In genomic region chr2:151776367-151776766, GRCh38 we compare ENCODE assay signal across 1 cellular context.
TF ChIP-seq lines count a peak whose summit lies in the region.

No MANE protein-coding gene starts in this region.

TF ChIP-seq in K562, 482 proteins besides CTCF, POLR2A, EP300 and RAD21 (continues in another document):
- TF ChIP-seq ZNF780A (CRISPR knock-in tag; IDR thresholded peaks at IDR 0.05) (no peak), MEF2D (tag; conservative IDR thresholded peaks at IDR 0.05; ENCODE audit: low read depth) (no peak), MYNN (IDR thresholded peaks at IDR 0.05) (no peak), MYNN (CRISPR knock-in tag; IDR thresholded peaks at IDR 0.05) (no peak), KAT7 (CRISPR knock-in tag; IDR thresholded peaks at IDR 0.05; ENCODE audit: borderline replicate concordance) (no peak), L3MBTL2 (IDR thresholded peaks at IDR 0.05) (0 out of 2 replicates have a peak, but pooled peaks have one; percentile 7), ZEB2 (IDR thresholded peaks at IDR 0.05) (peak; percentile 74; the same call in 1 of the 2 replicates), DDX20 (tag; IDR thresholded peaks at IDR 0.05; ENCODE audit: low read depth) (no peak), ZNF583 (CRISPR knock-in tag; IDR thresholded peaks at IDR 0.05) (no peak), ETV6 (IDR thresholded peaks at IDR 0.05; ENCODE audit: borderline replicate concordance in 1 of 2, low read depth in 2 of 2, low read length in 1 of 2) (no peak), ETV6 (CRISPR knock-in tag; IDR thresholded peaks at IDR 0.05; ENCODE audit: borderline replicate concordance) (no peak), PHF8 (IDR thresholded peaks at IDR 0.05; ENCODE audit: borderline replicate concordance, low read length) (no peak), HLTF (IDR thresholded peaks at IDR 0.05) (no peak), ZNF589 (CRISPR knock-in tag; IDR thresholded peaks at IDR 0.05; ENCODE audit: low read depth) (no peak), MCM2 (IDR thresholded peaks at IDR 0.05; ENCODE audit: low read depth) (no peak), ARHGAP35 (IDR thresholded peaks at IDR 0.05; ENCODE audit: partially characterized antibody) (no peak), SRF (CRISPR knock-in tag; IDR thresholded peaks at IDR 0.05) (peak in 1 of 2 experiments; percentile 70; a peak in 1 of 4 replicates), ARID1B (IDR thresholded peaks at IDR 0.05) (peak; percentile 69), STAT6 (CRISPR knock-in tag; IDR thresholded peaks at IDR 0.05) (no peak), RBM34 (IDR thresholded peaks at IDR 0.05; ENCODE audit: borderline replicate concordance, insufficient read depth, low read length) (no peak), KDM1A (IDR thresholded peaks at IDR 0.05) (0 out of 4 replicates have a peak, but pooled peaks of 1 of the 2 experiments have one; percentile 38), ZNF76 (CRISPR knock-in tag; IDR thresholded peaks at IDR 0.05; ENCODE audit: borderline replicate concordance) (no peak), ARID2 (IDR thresholded peaks at IDR 0.05) (no peak), CBFA2T3 (IDR thresholded peaks at IDR 0.05) (peak; percentile 73), CBX5 (IDR thresholded peaks at IDR 0.05; ENCODE audit: borderline replicate concordance, low read depth) (no peak), THRA (IDR thresholded peaks at IDR 0.05) (no peak), PURB (CRISPR knock-in tag; IDR thresholded peaks at IDR 0.05; ENCODE audit: low read depth) (no peak), CC2D1A (IDR thresholded peaks at IDR 0.05) (no peak), BDP1 (IDR thresholded peaks at IDR 0.05; ENCODE audit: insufficient read depth, insufficient read length) (no peak), TCF3 (CRISPR knock-in tag; IDR thresholded peaks at IDR 0.05) (peak; percentile 61), ZNF79 (CRISPR knock-in tag; IDR thresholded peaks at IDR 0.05; ENCODE audit: low read depth) (no peak), CHD2 (IDR thresholded peaks at IDR 0.05; ENCODE audit: low read depth, low read length) (no peak), NEUROD1 (IDR thresholded peaks at IDR 0.05; ENCODE audit: borderline replicate concordance, low read depth, low read length, partially characterized antibody) (no peak), CBX3 (IDR thresholded peaks at IDR 0.05; ENCODE audit: borderline replicate concordance in 1 of 2, low read length in 2 of 2) (no peak), PKNOX1 (IDR thresholded peaks at IDR 0.05) (peak; percentile 64; the same call in 1 of the 2 replicates), CEBPB (tag; IDR thresholded peaks at IDR 0.05) (no peak), KDM2B (CRISPR knock-in tag; IDR thresholded peaks at IDR 0.05) (no peak), DPF2 (IDR thresholded peaks at IDR 0.05) (peak; percentile 41; the same call in 1 of the 2 replicates), IFI16 (CRISPR knock-in tag; IDR thresholded peaks at IDR 0.05) (no peak), CHD4 (IDR thresholded peaks at IDR 0.05; ENCODE audit: insufficient read depth, insufficient replicate concordance, low read depth, low read length, poor library complexity, severe bottlenecking) (no peak), SOX6 (IDR thresholded peaks at IDR 0.05) (0 out of 2 replicates have a peak, but pooled peaks have one; percentile 33), MEF2A (IDR thresholded peaks at IDR 0.05; ENCODE audit: control insufficient read depth, low read depth, low read length) (no peak), RAD51 (IDR thresholded peaks at IDR 0.05; ENCODE audit: borderline replicate concordance, low read depth) (no peak), ZNF3 (CRISPR knock-in tag; IDR thresholded peaks at IDR 0.05) (no peak), MCM5 (IDR thresholded peaks at IDR 0.05; ENCODE audit: low read depth) (no peak), SMARCB1 (IDR thresholded peaks at IDR 0.05; ENCODE audit: insufficient read length, low read depth) (no peak), NR3C1 (CRISPR knock-in tag; IDR thresholded peaks at IDR 0.05) (no peak), CBFA2T2 (conservative IDR thresholded peaks at IDR 0.05) (peak; percentile 41; the same call in 1 of the 2 replicates), NCOA4 (IDR thresholded peaks at IDR 0.05; ENCODE audit: partially characterized antibody) (no peak), POLR3A (IDR thresholded peaks at IDR 0.05; ENCODE audit: borderline replicate concordance, extremely low read depth, insufficient read depth, insufficient read length) (no peak), ZNF277 (CRISPR knock-in tag; IDR thresholded peaks at IDR 0.05; ENCODE audit: borderline replicate concordance) (no peak), ZNF764 (CRISPR knock-in tag; IDR thresholded peaks at IDR 0.05; ENCODE audit: low read depth) (no peak), SRSF7 (optimal IDR thresholded peaks at IDR 0.05; ENCODE audit: low read depth, low read length) (no peak), ZHX1 (conservative IDR thresholded peaks at IDR 0.05; ENCODE audit: low read length) (no peak), JUNB (CRISPR knock-in tag; conservative IDR thresholded peaks at IDR 0.05) (no peak), MECOM (CRISPR knock-in tag; IDR thresholded peaks at IDR 0.05) (no peak), ZNF384 (IDR thresholded peaks at IDR 0.05; ENCODE audit: low read depth, low read length) (no peak), TAL1 (IDR thresholded peaks at IDR 0.05) (peak; percentile 52; the same call in 1 of the 2 replicates), KDM5B (IDR thresholded peaks at IDR 0.05; ENCODE audit: insufficient replicate concordance, low read depth, low read length) (no peak), MEIS2 (IDR thresholded peaks at IDR 0.05; ENCODE audit: partially characterized antibody) (peak; percentile 12), BRD4 (IDR thresholded peaks at IDR 0.05) (no peak), GTF3C2 (IDR thresholded peaks at IDR 0.05; ENCODE audit: borderline replicate concordance, extremely low read depth, insufficient read length) (no peak), RFX1 (IDR thresholded peaks at IDR 0.05) (no peak), TCF7 (IDR thresholded peaks at IDR 0.05; ENCODE audit: borderline replicate concordance) (no peak), NCOR1 (IDR thresholded peaks at IDR 0.05) (peak; percentile 26; the same call in 1 of the 2 replicates), ZZZ3 (IDR thresholded peaks at IDR 0.05) (no peak)
- TF ChIP-seq, protein P1, sequence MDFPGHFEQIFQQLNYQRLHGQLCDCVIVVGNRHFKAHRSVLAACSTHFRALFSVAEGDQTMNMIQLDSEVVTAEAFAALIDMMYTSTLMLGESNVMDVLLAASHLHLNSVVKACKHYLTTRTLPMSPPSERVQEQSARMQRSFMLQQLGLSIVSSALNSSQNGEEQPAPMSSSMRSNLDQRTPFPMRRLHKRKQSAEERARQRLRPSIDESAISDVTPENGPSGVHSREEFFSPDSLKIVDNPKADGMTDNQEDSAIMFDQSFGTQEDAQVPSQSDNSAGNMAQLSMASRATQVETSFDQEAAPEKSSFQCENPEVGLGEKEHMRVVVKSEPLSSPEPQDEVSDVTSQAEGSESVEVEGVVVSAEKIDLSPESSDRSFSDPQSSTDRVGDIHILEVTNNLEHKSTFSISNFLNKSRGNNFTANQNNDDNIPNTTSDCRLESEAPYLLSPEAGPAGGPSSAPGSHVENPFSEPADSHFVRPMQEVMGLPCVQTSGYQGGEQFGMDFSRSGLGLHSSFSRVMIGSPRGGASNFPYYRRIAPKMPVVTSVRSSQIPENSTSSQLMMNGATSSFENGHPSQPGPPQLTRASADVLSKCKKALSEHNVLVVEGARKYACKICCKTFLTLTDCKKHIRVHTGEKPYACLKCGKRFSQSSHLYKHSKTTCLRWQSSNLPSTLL (IDR thresholded peaks at IDR 0.05) = no peak
- TF ChIP-seq, protein P2, sequence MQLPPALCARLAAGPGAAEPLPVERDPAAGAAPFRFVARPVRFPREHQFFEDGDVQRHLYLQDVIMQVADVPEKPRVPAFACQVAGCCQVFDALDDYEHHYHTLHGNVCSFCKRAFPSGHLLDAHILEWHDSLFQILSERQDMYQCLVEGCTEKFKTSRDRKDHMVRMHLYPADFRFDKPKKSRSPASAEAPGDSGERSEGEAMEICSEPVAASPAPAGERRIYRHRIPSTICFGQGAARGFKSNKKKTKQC (CRISPR knock-in tag; IDR thresholded peaks at IDR 0.05) = no peak
